In genomic region chr12:127728729-127729128, GRCh38 we compare ENCODE assay signal across 6 cellular contexts.
"Had no signal": no experiment of that assay in that cellular context is flagged by ENCODE, and none has a peak within 500 bp of the region (broad histone marks: within the 10 kb centered on the region; RNA-seq: fewer than 3 reads in every experiment).

No MANE protein-coding gene starts in this region.

- H3K4me2 ChIP-seq: KMS-11 had no signal

- H3K4me3 ChIP-seq: K562 had no signal

- H3K27ac ChIP-seq: HL-60, KMS-11 had no signal

- H3K9ac ChIP-seq: KMS-11 had no signal

- ATAC-seq: HepG2, K562 had no signal

- DNase-seq: IMR-90, KG1 had no signal
